Comparison of ENCODE assay signal across 26 cellular contexts in the genomic region with DNA sequence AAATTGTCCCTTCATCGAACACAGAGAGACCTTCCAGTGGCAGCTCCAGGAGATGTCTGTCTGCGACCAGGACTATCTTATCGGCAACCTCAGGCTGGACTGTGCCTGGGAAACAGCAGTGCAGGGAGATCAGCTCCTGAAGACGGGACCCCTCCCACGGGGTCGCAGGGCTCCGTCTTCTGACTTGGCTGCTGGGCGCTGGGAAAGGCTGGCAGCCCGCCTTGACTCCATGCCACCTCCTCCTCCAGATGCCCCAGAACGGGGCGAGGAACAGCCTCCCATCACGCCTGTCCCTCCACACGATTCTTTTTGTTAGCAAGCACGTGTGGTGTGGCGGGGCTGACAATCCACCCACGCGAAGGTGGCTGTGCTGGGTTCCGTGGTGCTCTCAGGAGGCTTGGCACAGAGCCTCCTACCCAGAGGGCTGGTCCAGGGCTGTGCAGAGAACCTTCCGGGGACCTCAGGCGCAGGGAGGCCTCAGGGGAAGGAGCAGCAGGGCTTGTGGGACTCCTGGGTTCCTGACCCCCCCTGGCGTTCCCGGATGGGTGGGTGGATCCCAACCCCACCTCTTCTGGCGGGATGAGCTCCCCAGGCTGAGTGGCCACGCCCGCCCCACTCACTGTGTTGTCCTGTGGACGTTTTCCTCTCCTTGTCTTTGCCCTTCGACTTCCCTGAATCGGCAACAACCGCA. TPM values are rescaled to one million over a fixed set of nuclear protein-coding genes. Genes with fewer than 3 reads are reported as not detected.
"Had no signal": no experiment of that assay in that cellular context is flagged by ENCODE, and none has a peak within 500 bp of the region (broad histone marks: within the 10 kb centered on the region; RNA-seq: fewer than 3 reads in every experiment).

No MANE protein-coding gene starts in this region.

- H3K27ac ChIP-seq: body of pancreas, cardiac muscle cell, neural progenitor cell, ovary, psoas muscle, right atrium auricular region, tibial artery had no signal

- H3K27me3 Mint-ChIP-seq: activated naive CD4-positive, alpha-beta T cell treated with anti-CD3 and anti-CD28 coated beads, Interleukin-2, amount 50 U/mL, for 24 hours; stimulated activated naive CD8-positive, alpha-beta T cell treated with anti-CD3 and anti-CD28 coated beads, Interleukin-15, Interleukin-2, amounts not matched to agents 100 ng/mL and 50 ng/mL, for 24 hours had no signal

- DNase-seq: activated B cell treated with CpG ODN at 0.5 μM for 24 hours; activated CD4-positive, alpha-beta T cell treated with anti-CD3 and anti-CD28 coated beads for 36 hours; activated CD4-positive, alpha-beta T cell treated with anti-CD3 and anti-CD28 coated beads, Interleukin-2, amount 50 U/mL, for 4 hours; activated effector memory CD4-positive, alpha-beta T cell treated with anti-CD3 and anti-CD28 coated beads, Interleukin-2, amount 50 U/mL, for 16 hours; activated T-cell treated with anti-CD3 and anti-CD28 coated beads for 4 hours; anterior cingulate cortex; body of pancreas; dermis blood vessel endothelial cell; effector memory CD4-positive, alpha-beta T cell; foreskin melanocyte; mesenchymal stem cell; naive B cell; psoas muscle; stimulated activated CD4-positive, alpha-beta T cell treated with anti-CD3 and anti-CD28 coated beads, Interleukin-1b, Interleukin-23, amount 100 ng/mL, for 48 hours; tibial artery had no signal

- H3K9me3 Mint-ChIP-seq: activated B cell treated with CpG ODN at 0.5 μM for 24 hours; activated naive CD4-positive, alpha-beta T cell treated with anti-CD3 and anti-CD28 coated beads, Interleukin-2, amount 50 U/mL, for 24 hours; naive B cell; stimulated activated naive CD8-positive, alpha-beta T cell treated with anti-CD3 and anti-CD28 coated beads, Interleukin-15, Interleukin-2, amounts not matched to agents 100 ng/mL and 50 ng/mL, for 24 hours had no signal

- H3K36me3 Mint-ChIP-seq: activated naive CD4-positive, alpha-beta T cell treated with anti-CD3 and anti-CD28 coated beads, Interleukin-2, amount 50 U/mL, for 24 hours; naive B cell had no signal

- ATAC-seq: activated CD4-positive, alpha-beta T cell treated with anti-CD3 and anti-CD28 coated beads for 36 hours; body of pancreas; psoas muscle had no signal

- H3K27ac Mint-ChIP-seq: activated B cell treated with CpG ODN at 0.5 μM for 24 hours; activated CD4-positive, alpha-beta T cell treated with anti-CD3 and anti-CD28 coated beads for 36 hours; activated naive CD4-positive, alpha-beta T cell treated with anti-CD3 and anti-CD28 coated beads, Interleukin-2, amount 50 U/mL, for 24 hours; naive B cell; neural progenitor cell; stimulated activated naive CD8-positive, alpha-beta T cell treated with anti-CD3 and anti-CD28 coated beads, Interleukin-15, Interleukin-2, amounts not matched to agents 100 ng/mL and 50 ng/mL, for 24 hours had no signal

- H3K36me3 ChIP-seq: cardiac muscle cell, neural progenitor cell, ovary, right atrium auricular region, tibial artery had no signal

- H3K4me3 ChIP-seq: body of pancreas, cardiac muscle cell, neural progenitor cell, ovary, psoas muscle, right atrium auricular region, tibial artery had no signal

- H3K4me1 Mint-ChIP-seq: activated CD4-positive, alpha-beta T cell treated with anti-CD3 and anti-CD28 coated beads for 36 hours; neural progenitor cell had no signal

- H3K4me3 Mint-ChIP-seq: activated B cell treated with CpG ODN at 0.5 μM for 24 hours; activated CD4-positive, alpha-beta T cell treated with anti-CD3 and anti-CD28 coated beads for 36 hours; activated naive CD4-positive, alpha-beta T cell treated with anti-CD3 and anti-CD28 coated beads, Interleukin-2, amount 50 U/mL, for 24 hours; naive B cell; neural progenitor cell; stimulated activated naive CD8-positive, alpha-beta T cell treated with anti-CD3 and anti-CD28 coated beads, Interleukin-15, Interleukin-2, amounts not matched to agents 100 ng/mL and 50 ng/mL, for 24 hours had no signal

- H3K4me1 ChIP-seq: neural progenitor cell, psoas muscle, right atrium auricular region had no signal

- H3K9me3 ChIP-seq: body of pancreas, ovary, psoas muscle, right atrium auricular region, tibial artery had no signal

RNA-seq across cellular contexts. Expression of a gene that starts 47.6 kb away (rescaled TPM):
- total RNA-seq: activated B cell treated with CpG ODN at 0.5 μM for 24 hours; activated CD4-positive, alpha-beta T cell treated with anti-CD3 and anti-CD28 coated beads for 36 hours; dermis blood vessel endothelial cell; liver; mucosa of gallbladder; ovary; psoas muscle; right atrium auricular region; skeletal muscle tissue; T-helper 1 cell treated with Interleukin-12 subunit alpha and Interleukin-12 subunit beta and Interleukin-4 antibody, amounts not matched to agents 30 ng/mL and 1 ng/mL, for 36 hours; ureter had no signal
